Comparison of ENCODE assay signal across 8 cellular contexts in genomic region chr12:12784911-12785814, GRCh38. TPM values are rescaled to one million over a fixed set of nuclear protein-coding genes. Genes with fewer than 3 reads are reported as not detected.
DNase-seq lines count a peak whose midpoint lies in the region; ATAC-seq, FAIRE-seq and TF ChIP-seq lines count a peak whose summit lies in the region.

Gene APOLD1, plus strand, starts transcription at chr12:12785659. Its CDS starts 33 bp downstream, at chr12:12785692.

- CTCF ChIA-PET in MCF 10A (lab: Yijun Ruan, JAX) = interaction anchor here (0.6 to 1.2 kb wide), 2 partner anchors 52 to 259 kb away, joined by 4 to 5 read pairs; partner anchors contain the start of gene FAM234B

- POLR2A ChIA-PET in MCF 10A (lab: Yijun Ruan, JAX) = interaction anchor here (1.3 to 6.7 kb wide), 2 partner anchors 58 to 106 kb away, joined by 3 to 48 read pairs; partner anchors contain the start of gene GPRC5A

- BruUV-seq in MCF 10A (replicated peaks; lab: Mats Ljungman, UMichigan) = no TSS peak

- H3K4me3 Mint-ChIP-seq in activated T-cell treated with anti-CD3 and anti-CD28 coated beads, Interleukin-2, amount 50 U/mL, for 4 hours = peak within 1 kb of the TSS; percentile 72
- peak within 1 kb of the TSS; percentile 81 for H3K4me3 Mint-ChIP-seq in MCF 10A (ENCODE audit: unreplicated experiment)

- no peaks in the 10 kb centered on the region for H3K36me3 ChIP-seq in kidney epithelial cell (ENCODE audit: control insufficient read depth, insufficient read depth, low read length)

- no peaks in the 10 kb centered on the region for H3K27me3 ChIP-seq in kidney epithelial cell (ENCODE audit: control insufficient read depth, insufficient read depth, low read length)

- FAIRE-seq in GM19239 (lab: Jason Lieb, UNC) = no peak

- peak within 1 kb of the TSS; percentile 75 for H3K27ac Mint-ChIP-seq in MCF 10A (ENCODE audit: low read depth, unreplicated experiment)

- peaks cover 26% of the 10 kb centered on the region for H3K4me1 Mint-ChIP-seq in activated T-cell treated with anti-CD3 and anti-CD28 coated beads, Interleukin-2, amount 50 U/mL, for 4 hours (ENCODE audit: low read depth)
- H3K4me1 Mint-ChIP-seq in MCF 10A (ENCODE audit: insufficient read depth, unreplicated experiment) = peaks cover 5% of the 10 kb centered on the region

- DNase-seq in activated T-cell treated with anti-CD3 and anti-CD28 coated beads, Interleukin-2, amount 50 U/mL, for 4 hours = no peak
- no peak for DNase-seq in activated T-cell treated with anti-CD3 and anti-CD28 coated beads, Interleukin-2, amount 50 U/mL, for 48 hours
- DNase-seq in MCF 10A (ENCODE audit: unreplicated experiment) (no peak), kidney epithelial cell (ENCODE audit: low read depth) (no peak), GM19239 (ENCODE audit: insufficient read length, low spot score) (no peak), NCI-H1694 treated with DMSO at 0.1 percent for 48 hours (lab: John Stamatoyannopoulos, UW) (no peak)

- ATAC-seq in activated T-cell treated with anti-CD3 and anti-CD28 coated beads, Interleukin-2, amount 50 U/mL, for 4 hours = no peak
- no peak for ATAC-seq in GM19023 (IDR thresholded peaks at IDR 0.05; ENCODE audit: unreplicated experiment)

- TF ChIP-seq CTCF in MCF 10A (IDR thresholded peaks at IDR 0.05; ENCODE audit: unreplicated experiment) (no peak), kidney epithelial cell (IDR thresholded peaks at IDR 0.05; ENCODE audit: insufficient read depth, low read length, poor library complexity, severe bottlenecking) (no peak), subcutaneous adipose tissue (IDR thresholded peaks at IDR 0.05; ENCODE audit: low read depth) (no peak)

- no peaks in the 10 kb centered on the region for H3K36me3 Mint-ChIP-seq in activated T-cell treated with anti-CD3 and anti-CD28 coated beads, Interleukin-2, amount 50 U/mL, for 4 hours (ENCODE audit: insufficient read depth)
- no peaks in the 10 kb centered on the region for H3K36me3 Mint-ChIP-seq in MCF 10A (ENCODE audit: insufficient read depth, unreplicated experiment)

- peak within 1 kb of the TSS; percentile 47 for H3K4me3 ChIP-seq in kidney epithelial cell (ENCODE audit: low read depth, low read length)

- H3K9me3 Mint-ChIP-seq in activated T-cell treated with anti-CD3 and anti-CD28 coated beads, Interleukin-2, amount 50 U/mL, for 4 hours = no peaks in the 10 kb centered on the region
- no peaks in the 10 kb centered on the region for H3K9me3 Mint-ChIP-seq in MCF 10A (ENCODE audit: unreplicated experiment)

- intact Hi-C loops in MCF 10A (cut with micrococcal nuclease) = loop anchor here (5.0 kb wide), 2 partner anchors 58 to 437 kb away; no protein-coding TSS in a partner anchor

- no peaks in the 10 kb centered on the region for H3K27me3 Mint-ChIP-seq in activated T-cell treated with anti-CD3 and anti-CD28 coated beads, Interleukin-2, amount 50 U/mL, for 4 hours (ENCODE audit: low read depth)
- no peaks in the 10 kb centered on the region for H3K27me3 Mint-ChIP-seq in MCF 10A (ENCODE audit: insufficient read depth, unreplicated experiment)

RNA-seq across cellular contexts. Expression of gene APOLD1, which starts in this region (rescaled TPM):
- 1 to 10 TPM; 1.2 to 1.6 (median 1.6) TPM for total RNA-seq in activated T-cell treated with anti-CD3 and anti-CD28 coated beads, Interleukin-2, amount 50 U/mL, for 4 hours
- total RNA-seq in MCF 10A (2022) (8.0 and 8.2 TPM in 2 replicates), kidney epithelial cell (1.4 and 2.0 TPM in 2 replicates), subcutaneous adipose tissue (100 to 1,000 TPM in 3 of 4 donors, 10 to 100 TPM in 1; 57.3 to 281 (median 206) TPM)
